In the genomic region with DNA sequence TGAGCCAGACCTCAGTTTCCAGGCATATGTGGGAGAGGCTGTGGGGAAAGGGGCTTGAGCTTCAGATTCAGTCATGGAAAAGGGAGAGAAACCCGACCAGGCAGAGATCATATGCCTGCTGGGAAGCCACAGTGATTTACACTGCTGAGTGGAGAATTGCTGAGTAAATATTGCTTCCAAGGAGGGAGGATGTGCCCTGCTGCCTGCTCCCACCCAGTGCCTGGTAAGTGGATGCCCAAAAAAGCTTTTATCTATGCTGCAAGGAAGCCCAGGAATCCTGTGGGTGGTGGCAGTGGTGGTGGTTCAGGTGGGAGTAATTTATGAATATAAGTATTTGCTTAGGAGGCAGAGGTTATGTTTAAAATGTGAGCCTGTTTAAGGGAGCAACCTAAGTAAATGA, we compare ENCODE assay signal across 15 cellular contexts. TPM values are rescaled to one million over a fixed set of nuclear protein-coding genes. Genes with fewer than 3 reads are reported as not detected.
A peak's percentile ranks its signal among the peaks of the same experiment; 100 is the strongest.
DNase-seq lines count a peak whose midpoint lies in the region; ATAC-seq, FAIRE-seq and TF ChIP-seq lines count a peak whose summit lies in the region.
"Had no signal": no experiment of that assay in that cellular context is flagged by ENCODE, and none has a peak within 500 bp of the region (broad histone marks: within the 10 kb centered on the region; RNA-seq: fewer than 3 reads in every experiment).

No MANE protein-coding gene starts in this region.

- no peaks in the 10 kb centered on the region for H3K79me2 ChIP-seq in HepG2 (ENCODE audit: insufficient read depth, low read length)

- no TSS peak for BruUV-seq in HepG2 (replicated peaks; lab: Mats Ljungman, UMichigan)

- H3K27me3 ChIP-seq in heart left ventricle = no peaks in the 10 kb centered on the region
- H3K27me3 ChIP-seq in HepG2 (ENCODE audit: control insufficient read depth in 1 of 2, insufficient read depth in 2 of 2, low read length in 2 of 2) = no peaks in the 10 kb centered on the region
- no peaks in the 10 kb centered on the region for H3K27me3 ChIP-seq in upper lobe of right lung
- H3K27me3 ChIP-seq: suprapubic skin had no signal

- TF ChIP-seq POLR2A in heart left ventricle (IDR thresholded peaks at IDR 0.05) = no peak
- TF ChIP-seq POLR2A in HepG2 (IDR thresholded peaks at IDR 0.05; ENCODE audit: insufficient read depth in 1 of 2, low read depth in 2 of 2, low read length in 2 of 2) = no peak

- no peak overlapping the region for H3K9ac ChIP-seq in HepG2 (ENCODE audit: insufficient read depth, low read depth, low read length)

- H3K9me3 ChIP-seq in heart left ventricle (no peaks in the 10 kb centered on the region), HepG2 (ENCODE audit: low read length) (no peaks in the 10 kb centered on the region), upper lobe of right lung (no peaks in the 10 kb centered on the region)
- H3K9me3 ChIP-seq: suprapubic skin had no signal

- H3K4me3 ChIP-seq in heart left ventricle = no peak overlapping the region
- H3K4me3 ChIP-seq in HepG2 (replicated peaks in 1 of 3; ENCODE audit: insufficient read depth in 1 of 3, low read depth in 2 of 3, low read length in 3 of 3) = no peak overlapping the region
- H3K4me3 ChIP-seq in upper lobe of right lung = no peak overlapping the region
- H3K4me3 ChIP-seq: suprapubic skin had no signal

- DNase-seq in heart left ventricle (no peak), left ventricle myocardium superior (no peak), RWPE1 (ENCODE audit: low spot score) (no peak), HepG2 (ENCODE audit: low spot score) (peak; percentile 13), upper lobe of right lung (no peak), glutamatergic neuron (no peak)
- no peak for DNase-seq in stimulated activated CD4-positive, alpha-beta T cell treated with anti-CD3 and anti-CD28 coated beads, Interleukin-1b, Interleukin-23, amount 100 ng/mL, for 48 hours
- DNase-seq: activated CD4-positive, alpha-beta T cell treated with anti-CD3 and anti-CD28 coated beads, Interleukin-2, amount 50 U/mL, for 1 hour; activated naive CD4-positive, alpha-beta T cell treated with anti-CD3 and anti-CD28 coated beads, Interleukin-2, amount 50 U/mL, for 16 hours; GDM1; NCI-H187 treated with DMSO at 0.1 percent for 48 hours; stimulated activated CD4-positive, alpha-beta T cell treated with anti-CD3 and anti-CD28 coated beads, Interleukin-4, amount 100 ng/mL, for 24 hours had no signal

- no peak overlapping the region for H2AFZ ChIP-seq in HepG2 (ENCODE audit: low read length)

- H3K36me3 ChIP-seq in heart left ventricle (no peaks in the 10 kb centered on the region), HepG2 (replicated peaks in 1 of 2; ENCODE audit: control insufficient read depth in 1 of 2, insufficient read depth in 2 of 2, low read length in 2 of 2) (no peaks in the 10 kb centered on the region), upper lobe of right lung (no peaks in the 10 kb centered on the region)
- H3K36me3 ChIP-seq: suprapubic skin had no signal

- no peak overlapping the region for H3K27ac Mint-ChIP-seq in glutamatergic neuron (ENCODE audit: unreplicated experiment)
- H3K27ac Mint-ChIP-seq: natural killer cell treated with Interleukin-12 subunit alpha and Interleukin-12 subunit beta and Interleukin-15 and Interleukin-18, amount 100 ng/mL, for 72 hours had no signal

- TF ChIP-seq CTCF in heart left ventricle (IDR thresholded peaks at IDR 0.05) (no peak), RWPE1 (conservative IDR thresholded peaks at IDR 0.05; ENCODE audit: low read depth) (no peak), HepG2 (CRISPR knock-in tag; IDR thresholded peaks at IDR 0.05) (no peak), upper lobe of right lung (IDR thresholded peaks at IDR 0.05) (no peak), glutamatergic neuron (IDR thresholded peaks at IDR 0.05; ENCODE audit: partially characterized antibody, unreplicated experiment) (no peak)

- H4K20me1 ChIP-seq in HepG2 (ENCODE audit: insufficient read depth, low read length) = no peaks in the 10 kb centered on the region

- peak overlapping the region in 11 of 12 donors; percentile 24 to 83 (median 56) for H3K27ac ChIP-seq in heart left ventricle
- peak overlapping the region; percentile 85 for H3K27ac ChIP-seq in RWPE1
- peak overlapping the region; percentile 16 for H3K27ac ChIP-seq in HepG2 (ENCODE audit: extremely low read length, insufficient read depth, low read length)
- H3K27ac ChIP-seq in upper lobe of right lung = peak overlapping the region; percentile 43
- H3K27ac ChIP-seq: suprapubic skin had no signal

- peaks cover 12% of the 10 kb centered on the region for H3K9me3 Mint-ChIP-seq in glutamatergic neuron (ENCODE audit: unreplicated experiment)
- H3K9me3 Mint-ChIP-seq: natural killer cell treated with Interleukin-12 subunit alpha and Interleukin-12 subunit beta and Interleukin-15 and Interleukin-18, amount 100 ng/mL, for 72 hours had no signal

- POLR2A ChIA-PET in RWPE1 (lab: Yijun Ruan, JAX; ENCODE audit: low non-redundant PET) (no interaction called here), HepG2 (lab: Yijun Ruan, JAX) (interaction anchor here (1.2 to 1.7 kb wide), 2 partner anchors 20 to 39 kb away, joined by 10 to 11 read pairs; a partner anchor contains a TSS)

- peaks cover 9% of the 10 kb centered on the region for H3K4me1 Mint-ChIP-seq in glutamatergic neuron (ENCODE audit: low read depth, unreplicated experiment)

- H3K4me2 ChIP-seq in HepG2 (ENCODE audit: low read depth, low read length) = peak overlapping the region; percentile 34; the same call in 1 of the 2 replicates

- ATAC-seq in heart left ventricle = no peak
- ATAC-seq in left ventricle myocardium superior = no peak
- peak; percentile 44 for ATAC-seq in HepG2
- ATAC-seq in upper lobe of right lung = no peak
- ATAC-seq in HG03039 (IDR thresholded peaks at IDR 0.05; ENCODE audit: unreplicated experiment) = no peak

- peak; percentile 12 for FAIRE-seq in HepG2 (lab: Jason Lieb, UNC)

- TF ChIP-seq RAD21 in HepG2 (CRISPR knock-in tag; IDR thresholded peaks at IDR 0.05) = no peak

- WGBS in heart left ventricle, 4 donors = 54 to 83% (median 71%) methylated on average over 1 of the region's 1 CpG
- WGBS in HepG2 (ENCODE audit: low lambda C conversion rate) = 7% methylated on average over 1 of the region's 1 CpG

- H3K4me1 ChIP-seq in heart left ventricle (peaks cover 0 to 53% (median 37%) of the 10 kb centered on the region in 12 donors), HepG2 (ENCODE audit: insufficient read depth, low read length) (peaks cover 35% of the 10 kb centered on the region), upper lobe of right lung (peaks cover 34% of the 10 kb centered on the region)

- in situ Hi-C loops in HepG2 (cut with HindIII; ENCODE audit: extremely low pct_ligation_motif_present, low pct_unique_long_range_greater_than_20kb) = no loop called here

- TF ChIP-seq EP300 in HepG2 (IDR thresholded peaks at IDR 0.05; ENCODE audit: low read depth in 2 of 2, low read length in 2 of 2) (no peak), HepG2 (CRISPR knock-in tag; IDR thresholded peaks at IDR 0.05; ENCODE audit: borderline replicate concordance) (no peak)

- CTCF ChIA-PET in RWPE1 (lab: Yijun Ruan, JAX) (no interaction called here), HepG2 (lab: Yijun Ruan, JAX; ENCODE audit: low intra/inter-chr PET ratio, low total read pairs) (no interaction called here)

- no peak overlapping the region for H3K4me3 Mint-ChIP-seq in glutamatergic neuron (ENCODE audit: unreplicated experiment)
- H3K4me3 Mint-ChIP-seq: natural killer cell treated with Interleukin-12 subunit alpha and Interleukin-12 subunit beta and Interleukin-15 and Interleukin-18, amount 100 ng/mL, for 72 hours had no signal

- H3K27me3 Mint-ChIP-seq in glutamatergic neuron (ENCODE audit: unreplicated experiment) = peaks cover 6% of the 10 kb centered on the region
- H3K27me3 Mint-ChIP-seq: natural killer cell treated with Interleukin-12 subunit alpha and Interleukin-12 subunit beta and Interleukin-15 and Interleukin-18, amount 100 ng/mL, for 72 hours had no signal

- intact Hi-C loops in heart left ventricle (cut with DNase I) (loop anchor here in 3 of 10 donors (5.0 to 10.0 kb wide), 3 partner anchors 39 to 53 kb away; a partner anchor contains a TSS), left ventricle myocardium superior (cut with micrococcal nuclease) (no loop called here), HepG2 (cut with micrococcal nuclease; ENCODE audit: unreplicated experiment) (loop anchor here (5.0 kb wide), 1 partner anchor 39 kb away; a partner anchor contains a TSS), upper lobe of right lung (cut with DNase I) (no loop called here)

- H3K36me3 Mint-ChIP-seq in glutamatergic neuron (ENCODE audit: unreplicated experiment) = no peaks in the 10 kb centered on the region
- H3K36me3 Mint-ChIP-seq: natural killer cell treated with Interleukin-12 subunit alpha and Interleukin-12 subunit beta and Interleukin-15 and Interleukin-18, amount 100 ng/mL, for 72 hours had no signal

RNA-seq across cellular contexts. Expression of a gene that starts 39.5 kb away (rescaled TPM):
- total RNA-seq in heart left ventricle (10 to 100 TPM in 7 of 9 donors, 1 to 10 TPM in 2; 5.6 to 29.0 (median 22.3) TPM), left ventricle myocardium superior (24.9 TPM), HepG2 (2016; rRNA removed; fragmentation: Illumina TruSeq; extraction: Trizol) (8.2 and 10.8 TPM in 2 replicates), upper lobe of right lung (34.6 TPM), glutamatergic neuron (ENCODE audit: unreplicated experiment) (38.7 TPM)
- polyA plus RNA-seq in heart left ventricle (10 to 100 TPM; 24.7 to 25.2 TPM), HepG2 (2011; rRNA removed) (15.4 and 20.5 TPM in 2 replicates)
- 5.2 and 7.5 TPM in 2 replicates for total RNA-seq in HepG2 (2016; cell fraction: cytosol; rRNA removed; fragmentation: Illumina TruSeq; extraction: Trizol; ENCODE audit: low read depth)
- total RNA-seq in HepG2 (2016; cell fraction: insoluble cytoplasmic fraction; rRNA removed; fragmentation: Illumina TruSeq; extraction: Trizol) = 6.6 and 9.8 TPM in 2 replicates
- total RNA-seq in HepG2 (2016; cell fraction: membrane; rRNA removed; fragmentation: Illumina TruSeq; extraction: Trizol) = 4.8 and 6.6 TPM in 2 replicates
- total RNA-seq in HepG2 (2016; cell fraction: nucleus; rRNA removed; fragmentation: Illumina TruSeq; extraction: Trizol) = 11.1 and 13.4 TPM in 2 replicates
- 17.9 and 18.5 TPM in 2 replicates for polyA plus RNA-seq in HepG2 (2011; cell fraction: cytosol; rRNA removed)
- polyA plus RNA-seq in HepG2 (2011; cell fraction: nucleus; rRNA removed) = 14.5 and 18.5 TPM in 2 replicates
- 17.4 and 24.1 TPM in 2 replicates for polyA plus RNA-seq in HepG2 (2012)
- 8.6 and 12.5 TPM in 2 replicates for polyA plus RNA-seq in HepG2 (2016; cell fraction: cytosol; fragmentation: Illumina TruSeq; extraction: Trizol; ENCODE audit: low read depth)
- 40.1 and 41.8 TPM in 2 replicates for polyA plus RNA-seq in HepG2 (2016; cell fraction: insoluble cytoplasmic fraction; fragmentation: Illumina TruSeq; extraction: Trizol; ENCODE audit: low read depth)
- 13.6 and 13.7 TPM in 2 replicates for polyA plus RNA-seq in HepG2 (2016; cell fraction: membrane; fragmentation: Illumina TruSeq; extraction: Trizol; ENCODE audit: low read depth)
- 27.3 and 33.7 TPM in 2 replicates for polyA plus RNA-seq in HepG2 (2016; cell fraction: nucleus; fragmentation: Illumina TruSeq; extraction: Trizol; ENCODE audit: insufficient read depth, low read depth)
- polyA minus RNA-seq in HepG2 (2011; rRNA and poly(A)+ RNA removed; ENCODE audit: low replicate concordance) = 9.7 and 18.8 TPM in 2 replicates
- polyA minus RNA-seq in HepG2 (2011; cell fraction: cytosol; rRNA and poly(A)+ RNA removed) = 6.5 TPM in 2 replicates
- 19.0 and 30.3 TPM in 2 replicates for polyA minus RNA-seq in HepG2 (2011; cell fraction: nucleus; rRNA and poly(A)+ RNA removed)

Comparison
In these comparisons a context has a peak if more than half of its experiments do, and no peak if none do; other contexts are left out.
1. H3K27ac ChIP-seq: peak in every context shown above with its lines; median percentile 85 in RWPE1; 56 in heart left ventricle; 43 in upper lobe of right lung; 16 in HepG2.